ENCODE assay signal across 9 cellular contexts in genomic region chr6:24919404-24919892, GRCh38. TPM values are rescaled to one million over a fixed set of nuclear protein-coding genes. Genes with fewer than 3 reads are reported as not detected.
DNase-seq lines count a peak whose midpoint lies in the region; ATAC-seq, FAIRE-seq and TF ChIP-seq lines count a peak whose summit lies in the region.
"Had no signal": no experiment of that assay in that cellular context is flagged by ENCODE, and none has a peak within 500 bp of the region (broad histone marks: within the 10 kb centered on the region; RNA-seq: fewer than 3 reads in every experiment).

No MANE protein-coding gene starts in this region.

- no peaks in the 10 kb centered on the region for H3K9me3 Mint-ChIP-seq in nephron progenitor cell

- intact Hi-C loops in pancreas (cut with DNase I): no loop called here

- H3K27me3 ChIP-seq in pancreas: peaks cover 0 to 5% (median 0%) of the 10 kb centered on the region in 4 donors

- no peak for FAIRE-seq in pancreas (lab: Jason Lieb, UNC)
- FAIRE-seq: K562 had no signal

- no peak overlapping the region for H3K4me3 ChIP-seq in pancreas
- H3K4me3 ChIP-seq: K562 had no signal

- H3K36me3 Mint-ChIP-seq in nephron progenitor cell (ENCODE audit: low read depth): no peaks in the 10 kb centered on the region

- H3K4me1 ChIP-seq in pancreas: no peaks in the 10 kb centered on the region

- TF ChIP-seq CTCF in nephron progenitor cell (IDR thresholded peaks at IDR 0.05): no peak
- TF ChIP-seq CTCF in pancreas (IDR thresholded peaks at IDR 0.05): no peak

- ATAC-seq in GM18907 (IDR thresholded peaks at IDR 0.05; ENCODE audit: unreplicated experiment): peak; percentile 64
- peak; percentile 31 for ATAC-seq in HG03060 (IDR thresholded peaks at IDR 0.05; ENCODE audit: low read depth, unreplicated experiment)
- no peak for ATAC-seq in pancreas
- no peak for ATAC-seq in GM19452 (IDR thresholded peaks at IDR 0.05; ENCODE audit: unreplicated experiment)
- ATAC-seq in HG03457 (IDR thresholded peaks at IDR 0.05; ENCODE audit: unreplicated experiment): no peak
- ATAC-seq: K562 had no signal

- H3K9me3 ChIP-seq in pancreas: no peaks in the 10 kb centered on the region

- 58 to 73% methylated on average over 8 of the region's 8 CpGs for WGBS in pancreas, 2 donors

- peaks cover 2% of the 10 kb centered on the region for H3K27me3 Mint-ChIP-seq in nephron progenitor cell (ENCODE audit: low read depth, poor library complexity)

- peak overlapping the region; percentile 70 for H3K27ac Mint-ChIP-seq in nephron progenitor cell

- DNase-seq in NCI-H82 treated with DMSO at 0.1 percent for 48 hours (lab: John Stamatoyannopoulos, UW; ENCODE audit: unreplicated experiment) (peak; percentile 56), nephron progenitor cell (no peak), pancreas (no peak), hepatic stellate cell (ENCODE audit: low spot score) (no peak)

- H3K27ac ChIP-seq in pancreas: no peak overlapping the region

- peak overlapping the region; percentile 14 for H3K4me3 Mint-ChIP-seq in nephron progenitor cell

- H3K4me1 Mint-ChIP-seq in nephron progenitor cell: peaks cover 57% of the 10 kb centered on the region

- no peaks in the 10 kb centered on the region for H3K36me3 ChIP-seq in pancreas

RNA-seq across cellular contexts. Expression of gene RIPOR2, which starts 16.3 kb away (rescaled TPM):
- 1 to 10 TPM in 4 of 6 donors, under 1 TPM in 2; 0.28 to 3.7 (median 1.1) TPM for total RNA-seq in pancreas
- under 1 TPM; 0.38 to 0.89 TPM for polyA plus RNA-seq in pancreas

Comparison
In these comparisons a context has a peak if more than half of its experiments do, and no peak if none do; other contexts are left out.
1. ATAC-seq: peak in GM18907 (single experiment) and HG03060 (single experiment); none in pancreas (0 of 4), GM19452 (single experiment) and HG03457 (single experiment).